In the genomic region with DNA sequence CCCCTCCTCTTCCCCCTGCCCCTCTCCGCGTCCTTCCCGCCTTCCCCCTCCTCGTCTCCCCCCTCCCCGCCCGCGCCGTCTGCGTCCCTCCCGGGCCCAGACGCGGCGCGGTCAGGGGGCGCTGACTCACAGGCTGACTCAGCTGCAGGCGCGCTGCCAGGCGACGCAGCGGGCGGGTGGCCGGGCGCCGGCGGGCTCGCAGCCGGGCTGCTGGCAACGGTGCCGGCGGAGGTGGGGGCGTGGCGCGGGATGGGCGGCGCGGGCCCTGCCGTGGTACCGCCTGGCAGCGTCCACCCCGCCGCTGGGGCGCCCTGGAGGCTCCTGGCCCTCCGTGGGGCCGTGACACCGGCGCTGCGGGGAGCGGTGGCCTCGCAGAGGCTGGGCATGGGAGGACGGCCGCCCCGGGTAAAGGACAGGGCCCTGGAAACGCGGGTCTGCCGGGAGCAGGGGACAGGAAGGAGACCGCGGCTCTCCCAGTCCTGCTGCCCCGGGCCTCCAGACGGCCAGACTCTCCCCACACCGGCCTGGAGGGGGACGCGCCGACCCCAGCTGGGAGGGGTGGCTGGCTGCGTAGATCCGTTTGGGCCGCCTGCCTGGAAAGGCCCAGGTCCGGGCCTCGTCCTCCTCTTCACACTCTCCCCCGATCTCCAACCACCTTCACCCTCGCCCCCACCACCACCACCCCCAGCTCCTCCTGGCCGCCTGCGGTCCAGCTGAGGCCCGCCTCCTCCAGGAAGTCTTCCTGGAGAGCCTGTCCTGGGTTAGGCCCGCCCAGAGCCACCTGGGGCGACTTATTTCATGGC, we compare ENCODE assay signal across 8 cellular contexts. TPM values are rescaled to one million over a fixed set of nuclear protein-coding genes. Genes with fewer than 3 reads are reported as not detected.
A peak's percentile ranks its signal among the peaks of the same experiment; 100 is the strongest.
DNase-seq lines count a peak whose midpoint lies in the region; ATAC-seq, FAIRE-seq and TF ChIP-seq lines count a peak whose summit lies in the region.

No MANE protein-coding gene starts in this region.

- no peaks in the 10 kb centered on the region for H3K36me3 ChIP-seq in H1 (ENCODE audit: control insufficient read depth in 2 of 4, insufficient read depth in 4 of 4, low read length in 3 of 4)

- WGBS in H1 (ENCODE audit: extremely low coverage in 1 of 2, insufficient coverage in 1 of 2, insufficient read length in 1 of 2, insufficient replicate concordance in 2 of 2, low coverage in 1 of 2, low lambda C conversion rate in 2 of 2, missing lambda C conversion rate in 1 of 2), 2 experiments = 4% methylated on average over 37 of the region's 75 CpGs; no CpG with 5 or more reads in 1 of the 2 experiments

- peak; percentile 68 for ATAC-seq in HG03521 (IDR thresholded peaks at IDR 0.05; ENCODE audit: unreplicated experiment)

- no peaks in the 10 kb centered on the region for H3K27me3 ChIP-seq in H1 (replicated peaks in 1 of 4; ENCODE audit: control insufficient read depth in 3 of 4, extremely low read depth in 1 of 4, insufficient read depth in 3 of 4, low read length in 3 of 4)

- H4K20me1 ChIP-seq in H1 (replicated peaks in 1 of 2; ENCODE audit: control insufficient read depth in 1 of 2, insufficient read depth in 2 of 2, low read length in 2 of 2) = no peaks in the 10 kb centered on the region

- H4K5ac ChIP-seq in H1 (ENCODE audit: insufficient read length, low read depth, low read length) = peak overlapping the region; percentile 44

- no peak overlapping the region for H3K27ac ChIP-seq in H1 (ENCODE audit: low read depth, low read length)

- H3K18ac ChIP-seq in H1 (ENCODE audit: extremely low read depth, low read length) = peak overlapping the region; percentile 51

- no peaks in the 10 kb centered on the region for H3K79me1 ChIP-seq in H1 (ENCODE audit: low read depth, low read length)

- no peak overlapping the region for H2BK15ac ChIP-seq in H1 (ENCODE audit: low read length)

- no peak overlapping the region for H2AK5ac ChIP-seq in H1 (ENCODE audit: low read depth, low read length)

- peak overlapping the region; percentile 17 for H3K56ac ChIP-seq in H1 (replicated peaks; ENCODE audit: insufficient read length, low read depth, low read length)

- no peak overlapping the region for H2BK120ac ChIP-seq in H1 (replicated peaks; ENCODE audit: low read depth, low read length)

- TF ChIP-seq CTCF in AG09319 (IDR thresholded peaks at IDR 0.05; ENCODE audit: low read depth, low read length) = no peak
- TF ChIP-seq CTCF in H1 (IDR thresholded peaks at IDR 0.05; ENCODE audit: control extremely low read depth in 1 of 3, insufficient read depth in 1 of 3, low read depth in 1 of 3, low read length in 3 of 3) = no peak

- no peak overlapping the region for H3K14ac ChIP-seq in H1 (ENCODE audit: insufficient read length)

- no peaks in the 10 kb centered on the region for H3K79me2 ChIP-seq in H1 (ENCODE audit: control insufficient read depth in 1 of 2, insufficient read depth in 2 of 2, low read length in 2 of 2)

- peaks cover 2% of the 10 kb centered on the region for H3K23me2 ChIP-seq in H1 (ENCODE audit: low read depth, low read length)

- no peak for TF ChIP-seq RAD21 in H1 (IDR thresholded peaks at IDR 0.05 in 1 of 2, conservative IDR thresholded peaks at IDR 0.05 in 1 of 2; ENCODE audit: low read depth in 2 of 2, low read length in 2 of 2)

- H3K4me1 ChIP-seq in H1 (replicated peaks in 1 of 4; ENCODE audit: control insufficient read depth in 3 of 4, insufficient read depth in 4 of 4, low read length in 3 of 4) = peaks cover 0 to 4% (median 2%) of the 10 kb centered on the region in 4 experiments; a peak in 3 of 7 replicates

- H3K4ac ChIP-seq in H1 (replicated peaks; ENCODE audit: insufficient read length, low read depth, low read length) = no peak overlapping the region

- H2BK5ac ChIP-seq in H1 (ENCODE audit: low read depth, low read length) = peak overlapping the region; percentile 66; the same call in 1 of the 2 replicates

- H3K9ac ChIP-seq in H1 (replicated peaks in 1 of 4; ENCODE audit: extremely low read depth in 1 of 4, low read depth in 3 of 4, low read length in 3 of 4) = peak overlapping the region in 1 of 4 experiments; percentile 32; a peak in 2 of 7 replicates

- H4K91ac ChIP-seq in H1 (replicated peaks; ENCODE audit: insufficient read length, low read length) = peak overlapping the region; percentile 45

- no peak overlapping the region for H3K23ac ChIP-seq in H1 (ENCODE audit: insufficient read length)

- POLR2A ChIA-PET in H1 (lab: Charles Lee; ENCODE audit: partially characterized antibody) = interaction anchor here (1.0 to 1.6 kb wide), 5 partner anchors 8 to 48 kb away, joined by 3 to 4 read pairs (median 4); no protein-coding TSS in a partner anchor

- peak in 1 of 2 experiments; percentile 28; a peak in 1 of 3 replicates for TF ChIP-seq EP300 in H1 (IDR thresholded peaks at IDR 0.05; ENCODE audit: borderline replicate concordance in 1 of 2, low read depth in 2 of 2, low read length in 2 of 2)

- DNase-seq in AG09319 (ENCODE audit: extremely low read depth, low read depth) (peak; percentile 72), GM19240 (ENCODE audit: insufficient read length, low spot score) (peak; percentile 53), H1 (ENCODE audit: low read depth in 1 of 2, low spot score in 2 of 2) (peak in 1 of 2 experiments; percentile 89), mesenteric fat pad (ENCODE audit: low spot score) (peak; percentile 99)
- peak; percentile 86 for DNase-seq in NK-92 treated with Interleukin-12 subunit alpha and Interleukin-12 subunit beta, amount 100 ng/mL, for 24 hours (lab: John Stamatoyannopoulos, UW)
- DNase-seq in activated CD8-positive, alpha-beta memory T cell treated with anti-CD3 and anti-CD28 coated beads, Interleukin-2, amount 50 U/mL, for 1 hour (ENCODE audit: extremely low read depth) = peak; percentile 80
- peak; percentile 68 for DNase-seq in stimulated activated CD8-positive, alpha-beta memory T cell treated with anti-CD3 and anti-CD28 coated beads, Interleukin-12 subunit alpha, Interleukin-12 subunit beta, amount 100 ng/mL, for 24 hours (ENCODE audit: extremely low read depth)

- peak overlapping the region; percentile 40 to 64 (median 52) for H3K4me3 ChIP-seq in H1 (ENCODE audit: extremely low read depth in 1 of 4, insufficient read depth in 2 of 4, low read depth in 3 of 4, low read length in 4 of 4)

- H2AFZ ChIP-seq in H1 (ENCODE audit: low read length) = 0 out of 2 replicates have a peak overlapping the region, but pooled peaks have one; percentile 4

- no peak overlapping the region for H2BK12ac ChIP-seq in H1 (ENCODE audit: low read depth, low read length)

- CTCF ChIA-PET in H1 (lab: Charles Lee; ENCODE audit: partially characterized antibody) = interaction anchor here (1.0 to 1.5 kb wide), 8 partner anchors 9 to 118 kb away, joined by 3 to 6 read pairs (median 3); partner anchors contain the start of gene IWS1

- no peak for FAIRE-seq in H1 (lab: Jason Lieb, UNC)

- TF ChIP-seq POLR2A in H1 (IDR thresholded peaks at IDR 0.05; ENCODE audit: control extremely low read depth in 1 of 2, low read depth in 2 of 2, low read length in 2 of 2) = no peak

- peak overlapping the region; percentile 56 to 65 for H3K4me2 ChIP-seq in H1 (ENCODE audit: insufficient read depth in 1 of 2, low read depth in 2 of 2, low read length in 2 of 2)

- peak overlapping the region; percentile 73 for H4K8ac ChIP-seq in H1 (ENCODE audit: extremely low read depth, insufficient read depth, low read length)

- no peak overlapping the region for H2BK20ac ChIP-seq in H1 (ENCODE audit: low read length)

- H3K9me3 ChIP-seq in H1 (ENCODE audit: insufficient read depth in 2 of 2, low read depth in 1 of 2, low read length in 1 of 2) = peaks cover 0 to 3% of the 10 kb centered on the region in 2 experiments; a peak in 1 of 4 replicates

TF ChIP-seq in H1, 55 proteins besides CTCF, POLR2A, EP300 and RAD21 (continues in another document):
- TF ChIP-seq CHD1 (IDR thresholded peaks at IDR 0.05; ENCODE audit: low read depth, low read length) = no peak
- no peak for TF ChIP-seq SAP30 (IDR thresholded peaks at IDR 0.05; ENCODE audit: insufficient read depth, insufficient replicate concordance, low read length)
- TF ChIP-seq, protein P1, sequence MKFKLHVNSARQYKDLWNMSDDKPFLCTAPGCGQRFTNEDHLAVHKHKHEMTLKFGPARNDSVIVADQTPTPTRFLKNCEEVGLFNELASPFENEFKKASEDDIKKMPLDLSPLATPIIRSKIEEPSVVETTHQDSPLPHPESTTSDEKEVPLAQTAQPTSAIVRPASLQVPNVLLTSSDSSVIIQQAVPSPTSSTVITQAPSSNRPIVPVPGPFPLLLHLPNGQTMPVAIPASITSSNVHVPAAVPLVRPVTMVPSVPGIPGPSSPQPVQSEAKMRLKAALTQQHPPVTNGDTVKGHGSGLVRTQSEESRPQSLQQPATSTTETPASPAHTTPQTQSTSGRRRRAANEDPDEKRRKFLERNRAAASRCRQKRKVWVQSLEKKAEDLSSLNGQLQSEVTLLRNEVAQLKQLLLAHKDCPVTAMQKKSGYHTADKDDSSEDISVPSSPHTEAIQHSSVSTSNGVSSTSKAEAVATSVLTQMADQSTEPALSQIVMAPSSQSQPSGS (IDR thresholded peaks at IDR 0.05; ENCODE audit: low read length) = no peak
- no peak for TF ChIP-seq GTF2F1 (IDR thresholded peaks at IDR 0.05; ENCODE audit: borderline replicate concordance, low read depth, low read length)
- no peak for TF ChIP-seq SUZ12 (IDR thresholded peaks at IDR 0.05; ENCODE audit: low read length)
- TF ChIP-seq ASH2L (IDR thresholded peaks at IDR 0.05; ENCODE audit: low read length) = peak; percentile 69
- TF ChIP-seq TCF12 (IDR thresholded peaks at IDR 0.05; ENCODE audit: low read depth, low read length) = no peak

RNA-seq across cellular contexts. Expression of gene PROC, which starts 10.0 kb away (rescaled TPM):
- 1.5 and 1.7 TPM in 2 replicates for total RNA-seq in H1 (2021; fragmentation: NEBNext Ultra II Directional; extraction: Animal tissue kit (Norgen Biotek cat#: 25700))
- 1.6 and 2.2 TPM in 2 replicates for polyA plus RNA-seq in H1 (2011; rRNA removed)
- polyA plus RNA-seq in H1 (2011; cell fraction: cytosol; rRNA removed) = 1.5 TPM
- polyA plus RNA-seq in H1 (2011; cell fraction: nucleus; rRNA removed) = 2.2 TPM
- polyA plus RNA-seq in H1 (2012, experiment 1 of 2) = 1.3 to 2.7 TPM (median 2.3 TPM) in 4 replicates
- 1.5 TPM for polyA plus RNA-seq in H1 (2012, experiment 2 of 2)
- polyA plus RNA-seq in H1 (2013, experiment 1 of 2) = 1.7 TPM
- polyA plus RNA-seq in H1 (2013, experiment 2 of 2) = 1.4 TPM
- 0.19 and 0.24 TPM in 2 replicates for polyA minus RNA-seq in H1 (2011; rRNA and poly(A)+ RNA removed)
- polyA minus RNA-seq in H1 (2011; cell fraction: cytosol; rRNA and poly(A)+ RNA removed) = not detected
- polyA minus RNA-seq in H1 (2011; cell fraction: nucleus; rRNA and poly(A)+ RNA removed) = not detected
- not detected for total RNA-seq in mesenteric fat pad

RNA-seq across cellular contexts. Expression of gene MAP3K2, which starts 20.4 kb away (rescaled TPM):
- 23.2 and 24.2 TPM in 2 replicates for total RNA-seq in H1 (2021; fragmentation: NEBNext Ultra II Directional; extraction: Animal tissue kit (Norgen Biotek cat#: 25700))
- polyA plus RNA-seq in H1 (2011; rRNA removed) = 2.0 and 2.3 TPM in 2 replicates
- 2.8 TPM for polyA plus RNA-seq in H1 (2011; cell fraction: cytosol; rRNA removed)
- 7.5 TPM for polyA plus RNA-seq in H1 (2011; cell fraction: nucleus; rRNA removed)
- 3.8 to 5.9 TPM (median 5.7 TPM) in 4 replicates for polyA plus RNA-seq in H1 (2012, experiment 1 of 2)
- polyA plus RNA-seq in H1 (2012, experiment 2 of 2) = 0.22 TPM
- polyA plus RNA-seq in H1 (2013, experiment 1 of 2) = 8.0 TPM
- polyA plus RNA-seq in H1 (2013, experiment 2 of 2) = 7.1 TPM
- polyA minus RNA-seq in H1 (2011; rRNA and poly(A)+ RNA removed) = 16.6 and 27.5 TPM in 2 replicates
- 21.1 TPM for polyA minus RNA-seq in H1 (2011; cell fraction: cytosol; rRNA and poly(A)+ RNA removed)
- polyA minus RNA-seq in H1 (2011; cell fraction: nucleus; rRNA and poly(A)+ RNA removed) = 31.6 TPM
- total RNA-seq in mesenteric fat pad = 62.0 TPM
